In genomic region chr3:124557433-124558232, GRCh38 we compare ENCODE assay signal across 1 cellular context.
TF ChIP-seq lines count a peak whose summit lies in the region.

No MANE protein-coding gene starts in this region.

TF ChIP-seq in A549, 52 proteins besides CTCF, POLR2A, EP300 and RAD21 (continued from another document):
- TF ChIP-seq ZSCAN20 (CRISPR knock-in tag; IDR thresholded peaks at IDR 0.05) (no peak), SREBF2 (IDR thresholded peaks at IDR 0.05) (no peak), CBX2 (IDR thresholded peaks at IDR 0.05; ENCODE audit: borderline replicate concordance, low read depth) (no peak), HDAC2 (IDR thresholded peaks at IDR 0.05) (no peak), HEYL (CRISPR knock-in tag; IDR thresholded peaks at IDR 0.05) (no peak), NR3C1 (IDR thresholded peaks at IDR 0.05) (no peak), NFE2L2 (conservative IDR thresholded peaks at IDR 0.05; ENCODE audit: low read length) (no peak), ZFP36 (IDR thresholded peaks at IDR 0.05; ENCODE audit: borderline replicate concordance, partially characterized antibody) (no peak), RCOR1 (IDR thresholded peaks at IDR 0.05; ENCODE audit: low read depth, low read length) (no peak), NPAS2 (CRISPR knock-in tag; IDR thresholded peaks at IDR 0.05; ENCODE audit: borderline replicate concordance) (no peak), FOSB (CRISPR knock-in tag; IDR thresholded peaks at IDR 0.05) (no peak), POLR2AphosphoS2 (conservative IDR thresholded peaks at IDR 0.05; ENCODE audit: low read length) (no peak), EHMT2 (IDR thresholded peaks at IDR 0.05; ENCODE audit: low read depth) (no peak)
